In genomic region chr3:197736491-197737318, GRCh38 we compare ENCODE assay signal across 8 cellular contexts.
DNase-seq lines count a peak whose midpoint lies in the region; ATAC-seq lines count a peak whose summit lies in the region.

TSS of gene RUBCN (minus strand) at chr3:197736904. CDS start at chr3:197736719, 185 bp downstream.

- peak; percentile 97 for DNase-seq in AG20443 (ENCODE audit: low spot score)
- DNase-seq in NCI-H446 treated with DMSO at 0.1 percent for 48 hours (lab: John Stamatoyannopoulos, UW) = peak; percentile 94
- peak; percentile 96 for DNase-seq in cerebellar cortex (ENCODE audit: low spot score)
- DNase-seq in islet precursor cell = peak; percentile 98
- DNase-seq in stimulated activated CD4-positive, alpha-beta T cell treated with anti-CD3 and anti-CD28 coated beads, Interleukin-12 subunit alpha, Interleukin-12 subunit beta, amount 100 ng/mL, for 4 hours = peak; percentile 89

- ATAC-seq in GM19043 (IDR thresholded peaks at IDR 0.05; ENCODE audit: low read depth, unreplicated experiment) = peak; percentile 68
- ATAC-seq in HG03354 (IDR thresholded peaks at IDR 0.05; ENCODE audit: poor library complexity, severe bottlenecking, unreplicated experiment) = peak; percentile 83
- peak; percentile 96 to 97 for ATAC-seq in activated CD4-positive, CD25-positive, alpha-beta regulatory T cell treated with anti-CD3 and anti-CD28 coated beads, Interleukin-2, amount 50 U/mL, for 24 hours

Comparison
In these comparisons a context has a peak if more than half of its experiments do, and no peak if none do; other contexts are left out.
1. Peak in every context shown above with its lines: DNase-seq and ATAC-seq.